ENCODE assay signal across 9 cellular contexts in genomic region chr6:30612687-30613248, GRCh38. TPM values are rescaled to one million over a fixed set of nuclear protein-coding genes. Genes with fewer than 3 reads are reported as not detected.
DNase-seq lines count a peak whose midpoint lies in the region; ATAC-seq, FAIRE-seq and TF ChIP-seq lines count a peak whose summit lies in the region.
"Had no signal": no experiment of that assay in that cellular context is flagged by ENCODE, and none has a peak within 500 bp of the region (broad histone marks: within the 10 kb centered on the region; RNA-seq: fewer than 3 reads in every experiment).

No MANE protein-coding gene starts in this region.

- POLR2A ChIA-PET in GM12878 (lab: Charles Lee) = interaction anchor here (0.6 to 2.0 kb wide), 13 partner anchors 10 to 533 kb away, joined by 3 to 11 read pairs (median 4); partner anchors contain the start of genes ABCF1, C6orf136, GNL1 and PRR3

- H3K27ac Mint-ChIP-seq in IgD-negative memory B cell (peak overlapping the region; percentile 67 to 100 (median 91)), naive B cell (peak overlapping the region in 4 of 6 donors; percentile 80 to 100 (median 92))

- peak overlapping the region; percentile 39 for H3K4me2 ChIP-seq in GM12878 (ENCODE audit: control insufficient read depth, insufficient read depth)

- H3K4me1 ChIP-seq in GM12878 (ENCODE audit: control insufficient read depth, insufficient read depth, low read length) = peaks cover 3% of the 10 kb centered on the region

- H3K36me3 ChIP-seq in GM12878 (ENCODE audit: control insufficient read depth in 2 of 2, insufficient read depth in 2 of 2, low read length in 1 of 2) = peaks cover 1 to 48% of the 10 kb centered on the region in 2 experiments

- H3K9ac ChIP-seq in GM12878 (ENCODE audit: control insufficient read depth, insufficient read depth, low read length) = no peak overlapping the region

- H3K27me3 ChIP-seq in GM12878 (replicated peaks in 1 of 2; ENCODE audit: control insufficient read depth in 2 of 2, insufficient read depth in 2 of 2, low read length in 1 of 2) = no peaks in the 10 kb centered on the region
- H3K27me3 ChIP-seq: pancreas had no signal

- peaks cover 21 to 43% (median 30%) of the 10 kb centered on the region in 3 donors for H3K4me1 Mint-ChIP-seq in IgD-negative memory B cell
- peaks cover 42 to 63% (median 61%) of the 10 kb centered on the region in 3 donors for H3K4me1 Mint-ChIP-seq in naive B cell

- H3K9me3 Mint-ChIP-seq in IgD-negative memory B cell = peaks cover 0 to 2% (median 0%) of the 10 kb centered on the region in 3 donors
- H3K9me3 Mint-ChIP-seq in naive B cell = peaks cover 0 to 4% (median 0%) of the 10 kb centered on the region in 7 donors

- peak; percentile 61 for DNase-seq in AG10803 (ENCODE audit: low read depth)
- no peak for DNase-seq in GM12878 (ENCODE audit: low read depth, low spot score)
- DNase-seq in naive B cell = no peak
- DNase-seq in D721Med (ENCODE audit: insufficient read length, low spot score) = no peak
- DNase-seq in epidermal melanocyte (ENCODE audit: insufficient read length, low spot score) = no peak
- no peak for DNase-seq in nucleus accumbens (lab: John Stamatoyannopoulos, UW)
- DNase-seq in COR-L47 (lab: John Stamatoyannopoulos, UW) = no peak
- DNase-seq: pancreas had no signal

- H2AFZ ChIP-seq in GM12878 (ENCODE audit: control insufficient read depth, low read depth, low read length) = no peak overlapping the region

- no peak for TF ChIP-seq CTCF in AG10803 (conservative IDR thresholded peaks at IDR 0.05; ENCODE audit: low read length)
- TF ChIP-seq CTCF in GM12878 (IDR thresholded peaks at IDR 0.05 in 2 of 3, conservative IDR thresholded peaks at IDR 0.05 in 1 of 3; ENCODE audit: control insufficient read depth in 2 of 3, extremely low read depth in 1 of 3, insufficient read depth in 1 of 3, low read depth in 3 of 3, low read length in 3 of 3) = no peak
- TF ChIP-seq CTCF in D721Med (IDR thresholded peaks at IDR 0.05; ENCODE audit: insufficient read depth, missing control alignments) = no peak

- H3K27me3 Mint-ChIP-seq in IgD-negative memory B cell (no peaks in the 10 kb centered on the region), naive B cell (no peaks in the 10 kb centered on the region)

- H3K36me3 Mint-ChIP-seq in IgD-negative memory B cell (peaks cover 16% of the 10 kb centered on the region), naive B cell (peaks cover 22 to 30% of the 10 kb centered on the region in 2 donors)

- 0 out of 2 replicates have a peak, but pooled peaks cover 8% of the 10 kb centered on the region for H4K20me1 ChIP-seq in GM12878 (ENCODE audit: control insufficient read depth, insufficient read depth)

- H3K9me3 ChIP-seq in GM12878 (replicated peaks; ENCODE audit: control insufficient read depth, insufficient read depth, low read length) = no peaks in the 10 kb centered on the region; the same call in 2 of the 3 replicates
- H3K9me3 ChIP-seq: pancreas had no signal

- no peak overlapping the region for H3K4me3 ChIP-seq in AG10803 (ENCODE audit: low read length)
- no peak overlapping the region for H3K4me3 ChIP-seq in GM12878

- CTCF ChIA-PET in GM12878 (lab: Yijun Ruan, JAX) = interaction anchor here (0.6 to 4.2 kb wide), 18 partner anchors 8 to 474 kb away, joined by 3 to 41 read pairs (median 6); partner anchors contain the start of gene DHX16

- BruUV-seq in GM12878 (replicated peaks; lab: Mats Ljungman, UMichigan) = no TSS peak

- intact Hi-C loops in GM12878 (cut with micrococcal nuclease; ENCODE audit: unreplicated experiment) = no loop called here

- H3K79me2 ChIP-seq in GM12878 (ENCODE audit: control insufficient read depth, insufficient read depth, low read length) = peaks cover 41% of the 10 kb centered on the region

- FAIRE-seq in GM12878 (lab: Jason Lieb, UNC) (no peak), D721Med (lab: Jason Lieb, UNC) (no peak)
- FAIRE-seq: pancreas had no signal

- TF ChIP-seq EP300 in GM12878 (IDR thresholded peaks at IDR 0.05; ENCODE audit: borderline replicate concordance in 1 of 2, control insufficient read depth in 1 of 2, low read depth in 2 of 2, low read length in 2 of 2) = no peak

- in situ Hi-C loops in GM12878 (cut with MboI) = no loop called here

- no peak for TF ChIP-seq RAD21 in GM12878 (IDR thresholded peaks at IDR 0.05; ENCODE audit: insufficient read depth, low read depth, low read length)

- 69% methylated on average over 6 of the region's 6 CpGs for WGBS in GM12878 (ENCODE audit: insufficient coverage, insufficient replicate concordance, low lambda C conversion rate, missing lambda C conversion rate)

- H3K4me3 Mint-ChIP-seq in IgD-negative memory B cell (peak overlapping the region in 3 of 4 donors; percentile 62 to 84 (median 75)), naive B cell (peak overlapping the region in 1 of 8 donors; percentile 97)

- peak; percentile 63 for TF ChIP-seq POLR2A in GM12878 (IDR thresholded peaks at IDR 0.05; ENCODE audit: low read depth, low read length)

- H3K27ac ChIP-seq in GM12878 (ENCODE audit: control insufficient read depth, insufficient read depth) = no peak overlapping the region

- no peak for ATAC-seq in GM12878
- no peak for ATAC-seq in naive B cell (ENCODE audit: low read depth in 2 of 2)
- ATAC-seq: pancreas had no signal

- RAD21 ChIA-PET in GM12878 (lab: Charles Lee; ENCODE audit: unreplicated experiment) = interaction anchor here (0.9 to 2.2 kb wide), 5 partner anchors 42 to 131 kb away, joined by 3 to 7 read pairs (median 5); partner anchors contain the start of genes ABCF1 and MDC1

- SMC1A ChIA-PET in GM12878 (lab: Charles Lee; ENCODE audit: uncharacterized antibody, unreplicated experiment) = interaction anchor here (0.8 to 3.5 kb wide), 15 partner anchors 8 to 475 kb away, joined by 3 to 19 read pairs (median 5); partner anchors contain the start of gene PRR3

RNA-seq across cellular contexts. Expression of gene PPP1R10, which starts 4.3 kb away (rescaled TPM):
- 28.0 TPM for polyA plus RNA-seq in IgD-negative memory B cell
- total RNA-seq in GM12878 (2013; cell fraction: nucleolus; rRNA removed) = 156 and 174 TPM in 2 replicates
- 81.1 and 83.8 TPM in 2 replicates for total RNA-seq in GM12878 (2014; rRNA removed)
- 42.7 and 42.9 TPM in 2 replicates for total RNA-seq in GM12878 (2014; rRNA removed; fragmentation: Illumina TruSeq; extraction: Trizol)
- total RNA-seq in GM12878 (2021) = 75.1 and 78.7 TPM in 2 replicates
- 23.2 TPM for polyA plus RNA-seq in GM12878 (2011; ENCODE audit: low read depth)
- 22.9 and 37.6 TPM in 2 replicates for polyA plus RNA-seq in GM12878 (2011; rRNA removed)
- 18.5 TPM in 2 replicates for polyA plus RNA-seq in GM12878 (2011; cell fraction: cytosol; rRNA removed)
- 68.7 and 69.0 TPM in 2 replicates for polyA plus RNA-seq in GM12878 (2011; cell fraction: nucleus; rRNA removed)
- polyA plus RNA-seq in GM12878 (2012) = 16.0 and 28.3 TPM in 2 replicates
- polyA plus RNA-seq in GM12878 (2014; fragmentation: Illumina TruSeq; extraction: Trizol) = 68.0 and 76.2 TPM in 2 replicates
- polyA plus RNA-seq in GM12878 (2014; fragmentation: Nextera tagmentation; extraction: Ambion mirVana) = 10 to 100 TPM; 11.3 to 22.6 TPM
- 36.7 and 37.9 TPM in 2 replicates for polyA plus RNA-seq in GM12878 (2014; rRNA removed)
- polyA plus RNA-seq in GM12878 (2016; fragmentation: Nextera tagmentation; extraction: Ambion mirVana) = 10 to 100 TPM; 39.6 to 46.1 TPM
- 131 and 159 TPM in 2 replicates for polyA minus RNA-seq in GM12878 (2011; rRNA and poly(A)+ RNA removed)
- polyA minus RNA-seq in GM12878 (2011; cell fraction: cytosol; rRNA and poly(A)+ RNA removed) = 16.3 and 23.9 TPM in 2 replicates
- polyA minus RNA-seq in GM12878 (2011; cell fraction: nucleus; rRNA and poly(A)+ RNA removed) = 188 and 320 TPM in 2 replicates
- 10 to 100 TPM in 5 of 6 donors, 1 to 10 TPM in 1; 7.8 to 27.9 (median 25.9) TPM for polyA plus RNA-seq in naive B cell (ENCODE audit: low read depth in 6 of 6)

RNA-seq across cellular contexts. Expression of gene MRPS18B, which starts 4.9 kb away (rescaled TPM):
- 146 TPM for polyA plus RNA-seq in IgD-negative memory B cell
- 29.8 and 30.1 TPM in 2 replicates for total RNA-seq in GM12878 (2013; cell fraction: nucleolus; rRNA removed)
- total RNA-seq in GM12878 (2014; rRNA removed) = 108 and 113 TPM in 2 replicates
- total RNA-seq in GM12878 (2014; rRNA removed; fragmentation: Illumina TruSeq; extraction: Trizol) = 112 and 121 TPM in 2 replicates
- 80.9 and 87.7 TPM in 2 replicates for total RNA-seq in GM12878 (2021)
- 75.6 TPM for polyA plus RNA-seq in GM12878 (2011; ENCODE audit: low read depth)
- polyA plus RNA-seq in GM12878 (2011; rRNA removed) = 104 and 133 TPM in 2 replicates
- 163 and 222 TPM in 2 replicates for polyA plus RNA-seq in GM12878 (2011; cell fraction: cytosol; rRNA removed)
- 53.8 and 56.7 TPM in 2 replicates for polyA plus RNA-seq in GM12878 (2011; cell fraction: nucleus; rRNA removed)
- polyA plus RNA-seq in GM12878 (2012) = 87.0 and 101 TPM in 2 replicates
- polyA plus RNA-seq in GM12878 (2014; fragmentation: Illumina TruSeq; extraction: Trizol) = 208 and 218 TPM in 2 replicates
- 100 to 1,000 TPM; 219 to 259 TPM for polyA plus RNA-seq in GM12878 (2014; fragmentation: Nextera tagmentation; extraction: Ambion mirVana)
- polyA plus RNA-seq in GM12878 (2014; rRNA removed) = 118 and 166 TPM in 2 replicates
- polyA plus RNA-seq in GM12878 (2016; fragmentation: Nextera tagmentation; extraction: Ambion mirVana) = 100 to 1,000 TPM; 132 to 147 TPM
- polyA minus RNA-seq in GM12878 (2011; rRNA and poly(A)+ RNA removed) = 97.8 and 178 TPM in 2 replicates
- polyA minus RNA-seq in GM12878 (2011; cell fraction: cytosol; rRNA and poly(A)+ RNA removed) = 44.4 and 60.7 TPM in 2 replicates
- polyA minus RNA-seq in GM12878 (2011; cell fraction: nucleus; rRNA and poly(A)+ RNA removed) = 21.8 and 28.8 TPM in 2 replicates
- 100 to 1,000 TPM; 101 to 221 (median 142) TPM for polyA plus RNA-seq in naive B cell (ENCODE audit: low read depth in 6 of 6)

RNA-seq across cellular contexts. Expression of gene ATAT1, which starts 13.9 kb away (rescaled TPM):
- polyA plus RNA-seq in IgD-negative memory B cell = 2.0 TPM
- 20.0 and 21.2 TPM in 2 replicates for total RNA-seq in GM12878 (2013; cell fraction: nucleolus; rRNA removed)
- total RNA-seq in GM12878 (2014; rRNA removed) = 4.5 and 4.7 TPM in 2 replicates
- 2.5 and 2.9 TPM in 2 replicates for total RNA-seq in GM12878 (2014; rRNA removed; fragmentation: Illumina TruSeq; extraction: Trizol)
- total RNA-seq in GM12878 (2021) = 7.1 and 9.0 TPM in 2 replicates
- polyA plus RNA-seq in GM12878 (2011; ENCODE audit: low read depth) = 11.5 TPM
- polyA plus RNA-seq in GM12878 (2011; rRNA removed) = 3.6 and 4.8 TPM in 2 replicates
- 5.0 and 5.4 TPM in 2 replicates for polyA plus RNA-seq in GM12878 (2011; cell fraction: cytosol; rRNA removed)
- 25.6 and 26.0 TPM in 2 replicates for polyA plus RNA-seq in GM12878 (2011; cell fraction: nucleus; rRNA removed)
- polyA plus RNA-seq in GM12878 (2012) = 11.5 and 11.8 TPM in 2 replicates
- 6.8 and 10.2 TPM in 2 replicates for polyA plus RNA-seq in GM12878 (2014; fragmentation: Illumina TruSeq; extraction: Trizol)
- polyA plus RNA-seq in GM12878 (2014; fragmentation: Nextera tagmentation; extraction: Ambion mirVana) = 1 to 10 TPM; 1.1 to 1.7 TPM
- polyA plus RNA-seq in GM12878 (2014; rRNA removed) = 12.7 and 13.1 TPM in 2 replicates
- 10 to 100 TPM; 12.2 to 14.2 TPM for polyA plus RNA-seq in GM12878 (2016; fragmentation: Nextera tagmentation; extraction: Ambion mirVana)
- 1.6 and 2.3 TPM in 2 replicates for polyA minus RNA-seq in GM12878 (2011; rRNA and poly(A)+ RNA removed)
- 1.7 and 2.1 TPM in 2 replicates for polyA minus RNA-seq in GM12878 (2011; cell fraction: cytosol; rRNA and poly(A)+ RNA removed)
- polyA minus RNA-seq in GM12878 (2011; cell fraction: nucleus; rRNA and poly(A)+ RNA removed) = 4.2 and 6.1 TPM in 2 replicates
- 1 to 10 TPM in 5 of 6 donors, under 1 TPM in 1; 0.79 to 4.1 (median 2.0) TPM for polyA plus RNA-seq in naive B cell (ENCODE audit: low read depth in 6 of 6)

RNA-seq across cellular contexts. Expression of gene C6orf136, which starts 34.2 kb away (rescaled TPM):
- polyA plus RNA-seq in IgD-negative memory B cell = 26.9 TPM
- total RNA-seq in GM12878 (2013; cell fraction: nucleolus; rRNA removed) = 9.6 and 12.2 TPM in 2 replicates
- 11.4 and 13.5 TPM in 2 replicates for total RNA-seq in GM12878 (2014; rRNA removed)
- total RNA-seq in GM12878 (2014; rRNA removed; fragmentation: Illumina TruSeq; extraction: Trizol) = 5.2 and 7.0 TPM in 2 replicates
- total RNA-seq in GM12878 (2021) = 24.1 and 27.5 TPM in 2 replicates
- polyA plus RNA-seq in GM12878 (2011; ENCODE audit: low read depth) = 9.4 TPM
- 5.2 and 11.0 TPM in 2 replicates for polyA plus RNA-seq in GM12878 (2011; rRNA removed)
- 17.4 and 19.0 TPM in 2 replicates for polyA plus RNA-seq in GM12878 (2011; cell fraction: cytosol; rRNA removed)
- 45.0 and 55.7 TPM in 2 replicates for polyA plus RNA-seq in GM12878 (2011; cell fraction: nucleus; rRNA removed)
- 11.6 and 18.9 TPM in 2 replicates for polyA plus RNA-seq in GM12878 (2012)
- 14.5 and 18.1 TPM in 2 replicates for polyA plus RNA-seq in GM12878 (2014; fragmentation: Illumina TruSeq; extraction: Trizol)
- polyA plus RNA-seq in GM12878 (2014; fragmentation: Nextera tagmentation; extraction: Ambion mirVana) = 10 to 100 TPM in 1 of 2 experiments, 1 to 10 TPM in 1; 10.0 to 14.6 TPM
- polyA plus RNA-seq in GM12878 (2014; rRNA removed) = 21.1 and 23.7 TPM in 2 replicates
- 10 to 100 TPM; 15.3 to 15.7 TPM for polyA plus RNA-seq in GM12878 (2016; fragmentation: Nextera tagmentation; extraction: Ambion mirVana)
- polyA minus RNA-seq in GM12878 (2011; rRNA and poly(A)+ RNA removed) = 9.5 and 12.1 TPM in 2 replicates
- polyA minus RNA-seq in GM12878 (2011; cell fraction: cytosol; rRNA and poly(A)+ RNA removed) = 7.4 and 8.3 TPM in 2 replicates
- polyA minus RNA-seq in GM12878 (2011; cell fraction: nucleus; rRNA and poly(A)+ RNA removed) = 10.5 and 10.9 TPM in 2 replicates
- polyA plus RNA-seq in naive B cell (ENCODE audit: low read depth in 6 of 6) = 10 to 100 TPM in 4 of 6 donors, 1 to 10 TPM in 2; 8.1 to 15.5 (median 12.2) TPM

RNA-seq across cellular contexts. Expression of gene ABCF1, which starts 41.5 kb away (rescaled TPM):
- polyA plus RNA-seq in IgD-negative memory B cell (33.7 TPM), GM12878 (2011; rRNA removed) (21.8 and 34.6 TPM in 2 replicates), GM12878 (2014; fragmentation: Illumina TruSeq; extraction: Trizol) (68.4 and 79.6 TPM in 2 replicates), GM12878 (2014; fragmentation: Nextera tagmentation; extraction: Ambion mirVana) (10 to 100 TPM; 21.3 to 26.1 TPM), GM12878 (2014; rRNA removed) (45.6 and 49.9 TPM in 2 replicates), GM12878 (2016; fragmentation: Nextera tagmentation; extraction: Ambion mirVana) (10 to 100 TPM; 56.5 to 62.3 TPM), naive B cell (ENCODE audit: low read depth in 6 of 6) (10 to 100 TPM; 11.5 to 31.0 (median 19.3) TPM)
- 19.3 and 20.7 TPM in 2 replicates for total RNA-seq in GM12878 (2013; cell fraction: nucleolus; rRNA removed)
- total RNA-seq in GM12878 (2014; rRNA removed) (55.2 and 55.3 TPM in 2 replicates), GM12878 (2014; rRNA removed; fragmentation: Illumina TruSeq; extraction: Trizol) (57.4 and 63.4 TPM in 2 replicates), GM12878 (2021) (65.8 and 74.7 TPM in 2 replicates)
- 29.1 TPM for polyA plus RNA-seq in GM12878 (2011; ENCODE audit: low read depth)
- polyA plus RNA-seq in GM12878 (2011; cell fraction: cytosol; rRNA removed) = 52.2 and 54.0 TPM in 2 replicates
- 69.8 and 87.7 TPM in 2 replicates for polyA plus RNA-seq in GM12878 (2011; cell fraction: nucleus; rRNA removed)
- polyA plus RNA-seq in GM12878 (2012) = 43.7 and 48.6 TPM in 2 replicates
- 63.1 and 67.0 TPM in 2 replicates for polyA minus RNA-seq in GM12878 (2011; rRNA and poly(A)+ RNA removed)
- 27.0 and 42.0 TPM in 2 replicates for polyA minus RNA-seq in GM12878 (2011; cell fraction: cytosol; rRNA and poly(A)+ RNA removed)
- polyA minus RNA-seq in GM12878 (2011; cell fraction: nucleus; rRNA and poly(A)+ RNA removed) = 15.8 and 43.3 TPM in 2 replicates
